Comparison of ENCODE assay signal across 10 cellular contexts in the genomic region with DNA sequence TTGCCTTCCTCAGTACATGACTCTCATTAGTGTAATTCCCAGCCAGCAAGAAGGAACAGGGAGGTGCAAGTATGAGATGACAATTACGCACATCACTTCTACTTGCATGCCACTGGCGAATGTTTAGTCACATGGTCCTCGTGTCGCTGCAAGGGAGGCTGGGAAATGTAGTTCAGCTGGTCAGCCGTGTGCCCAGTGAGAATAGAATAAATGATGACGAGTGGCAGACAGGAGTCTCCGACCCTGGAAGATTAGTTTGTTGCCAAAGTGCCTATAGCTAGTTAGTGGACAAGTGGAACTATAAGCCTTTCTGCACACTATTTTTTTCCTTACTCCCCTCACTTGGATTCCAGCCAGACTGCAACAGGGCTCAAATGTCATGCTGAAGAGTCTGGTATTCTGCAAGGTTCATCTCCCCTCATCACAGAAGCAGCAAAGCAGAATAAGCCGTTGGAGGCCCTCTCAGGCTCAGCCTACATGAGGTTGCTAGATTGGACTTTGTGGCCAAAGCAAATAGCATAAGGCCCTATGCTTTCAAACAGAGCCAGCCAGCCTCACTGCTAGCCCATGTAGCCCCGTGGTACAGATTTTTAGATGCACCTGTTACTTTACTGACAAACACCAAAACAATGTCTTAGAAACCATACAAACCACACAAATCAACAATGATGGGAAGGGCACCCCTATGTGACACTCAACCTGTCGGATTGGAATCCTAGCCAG. TPM values are rescaled to one million over a fixed set of nuclear protein-coding genes. Genes with fewer than 3 reads are reported as not detected.
DNase-seq lines count a peak whose midpoint lies in the region; ATAC-seq and TF ChIP-seq lines count a peak whose summit lies in the region.
"Had no signal": no experiment of that assay in that cellular context is flagged by ENCODE, and none has a peak within 500 bp of the region (broad histone marks: within the 10 kb centered on the region; RNA-seq: fewer than 3 reads in every experiment).

No MANE protein-coding gene starts in this region.

- no peaks in the 10 kb centered on the region for H3K9me3 ChIP-seq in SU-DHL-6 (ENCODE audit: insufficient read depth, low read length)
- H3K9me3 ChIP-seq in breast epithelium, result no peaks in the 10 kb centered on the region

- peaks cover 22% of the 10 kb centered on the region for H3K4me1 Mint-ChIP-seq in stimulated activated naive CD8-positive, alpha-beta T cell treated with anti-CD3 and anti-CD28 coated beads, Interleukin-15, amount 100 ng/mL, for 72 hours

- no peak overlapping the region for H2BK15ac ChIP-seq in mesendoderm (replicated peaks; ENCODE audit: low read depth)

- H3K9ac ChIP-seq in SU-DHL-6 (ENCODE audit: low read length) (no peak overlapping the region), mesendoderm (ENCODE audit: low read length) (no peak overlapping the region)

- no peaks in the 10 kb centered on the region for H3K27me3 ChIP-seq in SU-DHL-6 (ENCODE audit: low read length)
- peaks cover 24% of the 10 kb centered on the region for H3K27me3 ChIP-seq in mesendoderm (ENCODE audit: insufficient read depth, low read length, poor library complexity)
- H3K27me3 ChIP-seq in breast epithelium, result peaks cover 4 to 74% of the 10 kb centered on the region in 2 donors

- H3K79me2 ChIP-seq in SU-DHL-6 (ENCODE audit: insufficient read depth, low read length) (no peaks in the 10 kb centered on the region), mesendoderm (ENCODE audit: control insufficient read depth, insufficient read depth, low read length) (no peaks in the 10 kb centered on the region)

- no peaks in the 10 kb centered on the region for H3K79me1 ChIP-seq in mesendoderm (ENCODE audit: low read length)

- H4K20me1 ChIP-seq in SU-DHL-6 (ENCODE audit: low read depth, low read length), result no peaks in the 10 kb centered on the region

- H3K4me1 ChIP-seq in mesendoderm (ENCODE audit: control insufficient read depth, low read depth, low read length), result peaks cover 3% of the 10 kb centered on the region
- no peaks in the 10 kb centered on the region for H3K4me1 ChIP-seq in breast epithelium

- no peak overlapping the region for H2AK5ac ChIP-seq in mesendoderm (ENCODE audit: low read length)

- H3K4me3 ChIP-seq in LNCaP clone FGC (ENCODE audit: low read depth, low read length), result no peak overlapping the region
- H3K4me3 ChIP-seq in SU-DHL-6 (ENCODE audit: insufficient read depth, low read length, poor library complexity, severe bottlenecking), result no peak overlapping the region
- H3K4me3 ChIP-seq in mesendoderm (ENCODE audit: low read length), result no peak overlapping the region
- H3K4me3 ChIP-seq in breast epithelium, result no peak overlapping the region

- no peak overlapping the region for H3K27ac ChIP-seq in SU-DHL-6 (ENCODE audit: low read depth, low read length)
- no peak overlapping the region for H3K27ac ChIP-seq in mesendoderm (ENCODE audit: low read depth, low read length)
- no peak overlapping the region for H3K27ac ChIP-seq in breast epithelium

- no peaks in the 10 kb centered on the region for H3K36me3 ChIP-seq in SU-DHL-6 (ENCODE audit: low read length)
- H3K36me3 ChIP-seq in mesendoderm (ENCODE audit: control insufficient read depth, insufficient read depth, low read length), result no peaks in the 10 kb centered on the region
- no peaks in the 10 kb centered on the region for H3K36me3 ChIP-seq in breast epithelium

- H4K5ac ChIP-seq in mesendoderm (ENCODE audit: low read length), result no peak overlapping the region

- peak overlapping the region; percentile 52 for H2AFZ ChIP-seq in SU-DHL-6 (ENCODE audit: low read depth, low read length, severe bottlenecking)

- intact Hi-C loops in breast epithelium (cut with DNase I; ENCODE audit: low total_unique reads), result no loop called here

- no peak overlapping the region for H3K4me3 Mint-ChIP-seq in stimulated activated naive CD8-positive, alpha-beta T cell treated with anti-CD3 and anti-CD28 coated beads, Interleukin-15, amount 100 ng/mL, for 72 hours
- H3K4me3 Mint-ChIP-seq: activated naive CD8-positive, alpha-beta T cell treated with anti-CD3 and anti-CD28 coated beads, Interleukin-2, amount 10 ng/mL, durations not matched to agents 7 days and 5 days; neural crest cell had no signal

- ATAC-seq in GM19324 (IDR thresholded peaks at IDR 0.05; ENCODE audit: low FRiP score, unreplicated experiment) (peak; percentile 37), GM18517 (IDR thresholded peaks at IDR 0.05; ENCODE audit: unreplicated experiment) (no peak)
- no peak for ATAC-seq in stimulated activated naive CD8-positive, alpha-beta T cell treated with anti-CD3 and anti-CD28 coated beads, Interleukin-15, amount 100 ng/mL, for 72 hours

- H3K27me3 Mint-ChIP-seq in stimulated activated naive CD8-positive, alpha-beta T cell treated with anti-CD3 and anti-CD28 coated beads, Interleukin-15, amount 100 ng/mL, for 72 hours, result peaks cover 92% of the 10 kb centered on the region

- H3F3A ChIP-seq in SU-DHL-6 (ENCODE audit: insufficient read depth), result no peaks in the 10 kb centered on the region

- no peak overlapping the region for H3K4me2 ChIP-seq in SU-DHL-6 (ENCODE audit: low read depth, low read length, poor library complexity, severe bottlenecking)
- no peak overlapping the region for H3K4me2 ChIP-seq in mesendoderm (ENCODE audit: low read length)

- DNase-seq in LNCaP clone FGC (ENCODE audit: low read depth), result peak; percentile 14
- peak; percentile 70 for DNase-seq in mesendoderm
- DNase-seq in breast epithelium (ENCODE audit: low spot score in 2 of 2), result no peak
- DNase-seq in GOT3 (lab: John Stamatoyannopoulos, UW), result no peak
- DNase-seq in stimulated activated naive CD8-positive, alpha-beta T cell treated with anti-CD3 and anti-CD28 coated beads, Interleukin-15, amount 100 ng/mL, for 72 hours, result no peak
- DNase-seq: activated naive CD8-positive, alpha-beta T cell treated with anti-CD3 and anti-CD28 coated beads, Interleukin-2, amount 10 ng/mL, durations not matched to agents 7 days and 5 days had no signal

- H3K23ac ChIP-seq in mesendoderm (ENCODE audit: low read length), result no peak overlapping the region

- no peak overlapping the region for H3K4ac ChIP-seq in mesendoderm (ENCODE audit: low read depth, low read length)

- H4K8ac ChIP-seq in mesendoderm (ENCODE audit: low read depth, low read length), result no peak overlapping the region

- TF ChIP-seq CTCF in LNCaP clone FGC (IDR thresholded peaks at IDR 0.05; ENCODE audit: control insufficient read depth, extremely low read depth, insufficient read depth), result no peak
- no peak for TF ChIP-seq CTCF in SU-DHL-6 (IDR thresholded peaks at IDR 0.05; ENCODE audit: insufficient read depth, low read length, poor library complexity, severe bottlenecking)
- no peak for TF ChIP-seq CTCF in breast epithelium (IDR thresholded peaks at IDR 0.05)

- H3K18ac ChIP-seq in mesendoderm (ENCODE audit: low read length), result no peak overlapping the region

- WGBS in mesendoderm (ENCODE audit: extremely low coverage, insufficient coverage, low lambda C conversion rate), result no CpG with 5 or more reads among the region's 10 CpGs

- H2BK5ac ChIP-seq in mesendoderm (ENCODE audit: low read length), result no peak overlapping the region

- H3K27ac Mint-ChIP-seq in stimulated activated naive CD8-positive, alpha-beta T cell treated with anti-CD3 and anti-CD28 coated beads, Interleukin-15, amount 100 ng/mL, for 72 hours, result no peak overlapping the region
- H3K27ac Mint-ChIP-seq: activated naive CD8-positive, alpha-beta T cell treated with anti-CD3 and anti-CD28 coated beads, Interleukin-2, amount 10 ng/mL, durations not matched to agents 7 days and 5 days had no signal

- no peaks in the 10 kb centered on the region for H3K9me2 ChIP-seq in SU-DHL-6 (replicated peaks; ENCODE audit: insufficient read depth, low read length)

- H2BK120ac ChIP-seq in mesendoderm (ENCODE audit: low read depth, low read length), result no peak overlapping the region

- no peak overlapping the region for H3K56ac ChIP-seq in mesendoderm (ENCODE audit: low read length)

- no peak for TF ChIP-seq POLR2A in breast epithelium (IDR thresholded peaks at IDR 0.05)

- H3K9me3 Mint-ChIP-seq in stimulated activated naive CD8-positive, alpha-beta T cell treated with anti-CD3 and anti-CD28 coated beads, Interleukin-15, amount 100 ng/mL, for 72 hours, result no peaks in the 10 kb centered on the region
- H3K9me3 Mint-ChIP-seq: activated naive CD8-positive, alpha-beta T cell treated with anti-CD3 and anti-CD28 coated beads, Interleukin-2, amount 10 ng/mL, durations not matched to agents 7 days and 5 days; neural crest cell had no signal

RNA-seq across cellular contexts. Expression of a gene that starts 9.7 kb away (rescaled TPM):
- 0.22 TPM for polyA plus RNA-seq in mesendoderm (2013, experiment 1 of 2)
- polyA plus RNA-seq in mesendoderm (2013, experiment 2 of 2), result 0.03 TPM
- not detected for total RNA-seq in breast epithelium
- total RNA-seq: neural crest cell had no signal

RNA-seq across cellular contexts. Expression of a gene that starts 29.4 kb away (rescaled TPM):
- polyA plus RNA-seq in mesendoderm (2013, experiment 1 of 2), result 20.8 TPM
- polyA plus RNA-seq in mesendoderm (2013, experiment 2 of 2), result 22.3 TPM
- 10 to 100 TPM; 29.8 to 46.2 (median 45.9) TPM for total RNA-seq in breast epithelium

Comparison
In these comparisons a context has a peak if more than half of its experiments do, and no peak if none do; other contexts are left out.
1. DNase-seq: peak in LNCaP clone FGC (single experiment) and mesendoderm (single experiment); none in breast epithelium (0 of 2), GOT3 (single experiment) and stimulated activated naive CD8-positive, alpha-beta T cell treated with anti-CD3 and anti-CD28 coated beads, Interleukin-15, amount 100 ng/mL, for 72 hours (0 of 2).